7 cellular contexts compared by ENCODE assay signal in the genomic region with DNA sequence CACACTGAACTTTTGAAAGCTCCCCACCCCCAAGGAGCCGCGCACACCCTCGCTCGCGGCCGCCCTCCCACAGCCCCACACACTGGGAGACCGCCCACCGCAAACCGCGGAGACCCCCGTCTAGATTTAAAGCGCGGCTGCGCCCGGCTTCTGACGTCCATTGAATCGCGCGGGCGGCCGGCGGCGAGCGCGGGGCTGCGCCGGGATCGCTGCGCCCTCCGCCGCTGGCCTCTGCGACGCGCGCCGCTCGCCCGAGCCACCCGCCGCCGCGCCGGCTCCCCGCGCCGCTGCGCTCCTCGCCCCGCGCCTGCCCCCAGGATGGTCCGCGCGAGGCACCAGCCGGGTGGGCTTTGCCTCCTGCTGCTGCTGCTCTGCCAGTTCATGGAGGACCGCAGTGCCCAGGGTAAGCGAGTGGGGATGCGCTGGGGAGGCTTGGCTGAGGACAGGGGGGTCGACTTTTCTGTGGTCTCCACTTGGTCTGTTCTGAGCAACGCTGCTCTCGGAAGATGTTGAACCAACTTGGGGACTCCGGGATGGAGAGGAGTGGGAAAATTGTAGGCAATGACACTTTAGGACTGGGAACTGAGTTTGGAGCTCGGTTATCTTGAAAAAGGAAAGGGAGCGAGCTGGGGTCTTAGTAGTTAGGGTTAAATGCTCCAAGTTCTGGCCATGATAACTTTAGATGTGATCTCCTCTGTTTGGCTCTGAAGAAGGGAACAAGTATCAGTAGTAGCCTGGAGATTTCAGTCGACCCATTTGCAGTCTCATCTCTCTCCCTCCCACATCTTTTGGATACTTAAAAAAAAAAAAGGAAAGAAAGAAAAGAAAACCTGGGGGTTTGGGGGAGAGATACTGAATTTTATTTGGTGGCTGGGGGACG. TPM values are rescaled to one million over a fixed set of nuclear protein-coding genes. Genes with fewer than 3 reads are reported as not detected.
DNase-seq lines count a peak whose midpoint lies in the region; ATAC-seq and TF ChIP-seq lines count a peak whose summit lies in the region.

A gene with protein sequence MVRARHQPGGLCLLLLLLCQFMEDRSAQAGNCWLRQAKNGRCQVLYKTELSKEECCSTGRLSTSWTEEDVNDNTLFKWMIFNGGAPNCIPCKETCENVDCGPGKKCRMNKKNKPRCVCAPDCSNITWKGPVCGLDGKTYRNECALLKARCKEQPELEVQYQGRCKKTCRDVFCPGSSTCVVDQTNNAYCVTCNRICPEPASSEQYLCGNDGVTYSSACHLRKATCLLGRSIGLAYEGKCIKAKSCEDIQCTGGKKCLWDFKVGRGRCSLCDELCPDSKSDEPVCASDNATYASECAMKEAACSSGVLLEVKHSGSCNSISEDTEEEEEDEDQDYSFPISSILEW (plus strand): TSS at position 156 of the 880 bp plus-strand sequence. CDS start 163 bp downstream, at position 319.

- peak within 1 kb of the TSS; percentile 1 to 10 for H3K27ac Mint-ChIP-seq in stimulated activated naive CD8-positive, alpha-beta T cell treated with anti-CD3 and anti-CD28 coated beads, Interleukin-15, amount 100 ng/mL, for 72 hours

- no peak for TF ChIP-seq CTCF in GM12864 (IDR thresholded peaks at IDR 0.05; ENCODE audit: low read depth, low read length, missing control alignments)
- TF ChIP-seq CTCF in breast epithelium (IDR thresholded peaks at IDR 0.05): no peak

- intact Hi-C loops in breast epithelium (cut with DNase I; ENCODE audit: low total_unique reads): no loop called here

- H3K27me3 Mint-ChIP-seq in stimulated activated naive CD8-positive, alpha-beta T cell treated with anti-CD3 and anti-CD28 coated beads, Interleukin-15, amount 100 ng/mL, for 72 hours: peaks cover 64% of the 10 kb centered on the region

- H3K27me3 ChIP-seq in breast epithelium: no peaks in the 10 kb centered on the region

- no peaks in the 10 kb centered on the region for H3K36me3 ChIP-seq in breast epithelium

- no peak for TF ChIP-seq POLR2A in breast epithelium (IDR thresholded peaks at IDR 0.05)

- H3K4me1 Mint-ChIP-seq in stimulated activated naive CD8-positive, alpha-beta T cell treated with anti-CD3 and anti-CD28 coated beads, Interleukin-15, amount 100 ng/mL, for 72 hours: peaks cover 47% of the 10 kb centered on the region

- H3K27ac ChIP-seq in breast epithelium: peak within 1 kb of the TSS; percentile 77 to 93

- H3K4me3 ChIP-seq in GM12864 (ENCODE audit: low read depth, low read length) (peak within 1 kb of the TSS; percentile 48), breast epithelium (peak within 1 kb of the TSS; percentile 65 to 91 (median 76))

- no peak for DNase-seq in GM12864 (ENCODE audit: low read depth)
- DNase-seq in NCI-H345 (lab: John Stamatoyannopoulos, UW): peak; percentile 40
- DNase-seq in breast epithelium (ENCODE audit: low spot score in 2 of 2): no peak
- DNase-seq in kidney tubule cell (ENCODE audit: low spot score): peak; percentile 14
- DNase-seq in stimulated activated naive CD8-positive, alpha-beta T cell treated with anti-CD3 and anti-CD28 coated beads, Interleukin-15, amount 100 ng/mL, for 72 hours: peak; percentile 18 to 32

- H3K9me3 Mint-ChIP-seq in stimulated activated naive CD8-positive, alpha-beta T cell treated with anti-CD3 and anti-CD28 coated beads, Interleukin-15, amount 100 ng/mL, for 72 hours: no peaks in the 10 kb centered on the region

- H3K4me3 Mint-ChIP-seq in stimulated activated naive CD8-positive, alpha-beta T cell treated with anti-CD3 and anti-CD28 coated beads, Interleukin-15, amount 100 ng/mL, for 72 hours: peak within 1 kb of the TSS; percentile 91 to 96

- no peaks in the 10 kb centered on the region for H3K4me1 ChIP-seq in breast epithelium

- H3K9me3 ChIP-seq in breast epithelium: no peaks in the 10 kb centered on the region

- peak; percentile 15 for ATAC-seq in stimulated activated naive CD8-positive, alpha-beta T cell treated with anti-CD3 and anti-CD28 coated beads, Interleukin-15, amount 100 ng/mL, for 72 hours
- no peak for ATAC-seq in GM21515 (IDR thresholded peaks at IDR 0.05; ENCODE audit: unreplicated experiment)
- ATAC-seq in GM19455 (IDR thresholded peaks at IDR 0.05; ENCODE audit: unreplicated experiment): no peak

RNA-seq across cellular contexts. Expression of the gene that starts here (rescaled TPM):
- 10 to 100 TPM in 1 of 3 donors, 1 to 10 TPM in 2; 6.2 to 23.0 (median 7.6) TPM for total RNA-seq in breast epithelium

Comparison
In these comparisons a context has a peak if more than half of its experiments do, and no peak if none do; other contexts are left out.
1. DNase-seq: peak in NCI-H345 (single experiment), kidney tubule cell (single experiment) and stimulated activated naive CD8-positive, alpha-beta T cell treated with anti-CD3 and anti-CD28 coated beads, Interleukin-15, amount 100 ng/mL, for 72 hours (2 of 2); none in GM12864 (single experiment) and breast epithelium (0 of 2).